Comparison of ENCODE assay signal across 8 cellular contexts in the genomic region with DNA sequence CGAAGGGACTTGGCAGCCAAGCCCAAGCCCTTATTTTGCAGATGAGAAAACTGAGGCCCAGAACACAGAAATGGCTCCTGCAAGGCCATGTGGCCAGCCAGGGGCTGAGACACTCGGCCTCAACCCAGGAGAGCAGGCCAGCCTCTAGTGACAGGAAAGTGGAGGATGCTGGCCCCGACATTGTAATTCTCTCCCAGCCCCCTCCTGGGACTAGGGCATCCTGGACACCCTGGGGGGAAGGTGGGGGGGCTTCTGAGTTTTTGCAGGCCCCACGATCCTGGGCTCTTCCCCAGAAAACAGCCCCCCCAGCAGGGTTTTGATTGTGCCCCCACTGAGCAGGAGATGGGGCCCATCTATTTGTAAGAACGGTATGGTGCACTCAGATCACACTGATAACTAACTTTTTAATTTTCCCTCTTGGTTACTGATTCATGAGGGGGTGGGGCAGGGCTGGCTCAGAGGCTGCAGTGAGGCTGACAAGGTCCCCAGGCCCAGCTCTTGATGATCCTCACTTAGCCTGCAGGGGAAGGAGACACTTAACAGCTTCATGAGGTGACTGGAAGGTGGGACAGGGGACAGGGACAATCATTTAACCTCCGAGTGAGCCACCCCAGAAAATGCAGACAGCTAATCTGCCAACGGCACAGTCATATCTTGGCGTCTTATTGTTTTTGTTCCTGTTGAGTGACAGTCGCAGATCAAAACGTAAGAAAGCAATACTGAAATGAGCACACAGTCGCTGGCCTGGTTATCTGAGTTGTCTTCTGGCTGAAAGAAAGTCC. TPM values are rescaled to one million over a fixed set of nuclear protein-coding genes. Genes with fewer than 3 reads are reported as not detected.
DNase-seq lines count a peak whose midpoint lies in the region.

No MANE protein-coding gene starts in this region.

- no peaks in the 10 kb centered on the region for H3K9me3 ChIP-seq in effector memory CD4-positive, alpha-beta T cell (ENCODE audit: control insufficient read depth, low read length)

- no peaks in the 10 kb centered on the region for H3K27me3 ChIP-seq in effector memory CD4-positive, alpha-beta T cell (replicated peaks; ENCODE audit: control insufficient read depth, insufficient read depth, low read length, poor library complexity, severe bottlenecking)

- H3K4me3 ChIP-seq in effector memory CD4-positive, alpha-beta T cell (ENCODE audit: insufficient read depth, low read depth, low read length, poor library complexity, severe bottlenecking): peak overlapping the region; percentile 4

- no peak overlapping the region for H3K27ac ChIP-seq in effector memory CD4-positive, alpha-beta T cell (ENCODE audit: insufficient read depth, low read length, poor library complexity, severe bottlenecking)

- DNase-seq in activated T-cell treated with anti-CD3 and anti-CD28 coated beads for 48 hours (ENCODE audit: low read depth): peak; percentile 51
- no peak for DNase-seq in activated T-cell treated with anti-CD3 and anti-CD28 coated beads, Interleukin-2, amount 50 U/mL, for 1 hour
- peak; percentile 43 for DNase-seq in SK-N-DZ (ENCODE audit: low spot score)
- no peak for DNase-seq in effector memory CD4-positive, alpha-beta T cell
- peak; percentile 68 for DNase-seq in stimulated activated CD4-positive, alpha-beta T cell treated with anti-CD3 and anti-CD28 coated beads, Interleukin-15, amount 100 ng/mL, for 24 hours
- no peak for DNase-seq in HPDE6-E6E7 (ENCODE audit: extremely low spot score)
- DNase-seq in NCI-H2107 treated with DMSO at 0.1 percent for 48 hours (lab: John Stamatoyannopoulos, UW; ENCODE audit: unreplicated experiment): no peak
- no peak for DNase-seq in EL

- no peaks in the 10 kb centered on the region for H3K36me3 ChIP-seq in effector memory CD4-positive, alpha-beta T cell (ENCODE audit: control insufficient read depth, insufficient read depth, low read length)

- peaks cover 77% of the 10 kb centered on the region for H3K4me1 ChIP-seq in effector memory CD4-positive, alpha-beta T cell (ENCODE audit: control insufficient read depth, insufficient read depth, low read length, poor library complexity, severe bottlenecking)

RNA-seq across cellular contexts. Expression of a gene that starts 18.9 kb away (rescaled TPM):
- 9.8 and 14.5 TPM in 2 replicates for polyA plus RNA-seq in SK-N-DZ (2014; cell fraction: cytosol; rRNA removed)
- polyA plus RNA-seq in SK-N-DZ (2014; cell fraction: nucleus; rRNA removed): 6.3 and 6.9 TPM in 2 replicates

Comparison
In these comparisons a context has a peak if more than half of its experiments do, and no peak if none do; other contexts are left out.
1. DNase-seq: peak in activated T-cell treated with anti-CD3 and anti-CD28 coated beads for 48 hours (single experiment), SK-N-DZ (single experiment) and stimulated activated CD4-positive, alpha-beta T cell treated with anti-CD3 and anti-CD28 coated beads, Interleukin-15, amount 100 ng/mL, for 24 hours (single experiment); none in activated T-cell treated with anti-CD3 and anti-CD28 coated beads, Interleukin-2, amount 50 U/mL, for 1 hour (single experiment), effector memory CD4-positive, alpha-beta T cell (0 of 3), HPDE6-E6E7 (single experiment), NCI-H2107 treated with DMSO at 0.1 percent for 48 hours (single experiment) and EL (single experiment).